In genomic region chrX:137548261-137548660, GRCh38 we compare ENCODE assay signal across 23 cellular contexts. TPM values are rescaled to one million over a fixed set of nuclear protein-coding genes. Genes with fewer than 3 reads are reported as not detected.
DNase-seq lines count a peak whose midpoint lies in the region; ATAC-seq, FAIRE-seq and TF ChIP-seq lines count a peak whose summit lies in the region.
"Had no signal": no experiment of that assay in that cellular context is flagged by ENCODE, and none has a peak within 500 bp of the region (broad histone marks: within the 10 kb centered on the region; RNA-seq: fewer than 3 reads in every experiment).

No MANE protein-coding gene starts in this region.

- peaks cover 11% of the 10 kb centered on the region for H3K27me3 ChIP-seq in astrocyte (ENCODE audit: insufficient read depth, low read length)
- peaks cover 64% of the 10 kb centered on the region for H3K27me3 ChIP-seq in iPS-18a (ENCODE audit: control insufficient read depth, insufficient read depth, low read length)

- ATAC-seq in activated naive CD8-positive, alpha-beta T cell treated with anti-CD3 and anti-CD28 coated beads, Interleukin-2, amount 50 U/mL, for 24 hours, result no peak
- no peak for ATAC-seq in stimulated activated naive B cell treated with anti-CD40 and anti-IgM and Interleukin-4, amounts not matched to agents 10 μg/mL and 1 μg/mL and 100 μg/mL, for 72 hours (replicated peaks)
- ATAC-seq in GM21423 (IDR thresholded peaks at IDR 0.05; ENCODE audit: unreplicated experiment), result no peak

- H3K36me3 ChIP-seq in astrocyte (ENCODE audit: insufficient read depth, low read length) (no peaks in the 10 kb centered on the region), iPS-18a (ENCODE audit: control insufficient read depth, low read depth, low read length) (no peaks in the 10 kb centered on the region)

- H3K27me3 Mint-ChIP-seq in activated naive CD8-positive, alpha-beta T cell treated with anti-CD3 and anti-CD28 coated beads for 36 hours, result peaks cover 68% of the 10 kb centered on the region
- peaks cover 50% of the 10 kb centered on the region for H3K27me3 Mint-ChIP-seq in activated naive CD8-positive, alpha-beta T cell treated with anti-CD3 and anti-CD28 coated beads, Interleukin-2, amount 50 U/mL, for 24 hours
- H3K27me3 Mint-ChIP-seq in astrocyte (ENCODE audit: low read depth, unreplicated experiment), result peaks cover 62% of the 10 kb centered on the region
- peaks cover 43 to 48% of the 10 kb centered on the region in 2 donors for H3K27me3 Mint-ChIP-seq in stimulated activated naive B cell treated with anti-CD40 and anti-IgM and Interleukin-4, amounts not matched to agents 10 μg/mL and 1 μg/mL and 100 μg/mL, for 72 hours

- H3K4me2 ChIP-seq in astrocyte (ENCODE audit: low read length), result no peak overlapping the region
- H3K4me2 ChIP-seq: KMS-11, PC-9 had no signal

- H3K4me3 ChIP-seq in astrocyte (ENCODE audit: insufficient read depth, low read depth, low read length), result no peak overlapping the region
- H3K4me3 ChIP-seq in iPS-18a (ENCODE audit: low read length), result peak overlapping the region; percentile 54
- H3K4me3 ChIP-seq: PC-9 had no signal

- H3K4me1 ChIP-seq in astrocyte (ENCODE audit: insufficient read depth, low read length) (no peaks in the 10 kb centered on the region), iPS-18a (ENCODE audit: control insufficient read depth, low read depth, low read length) (peaks cover 7% of the 10 kb centered on the region)

- DNase-seq in activated naive CD8-positive, alpha-beta T cell treated with anti-CD3 and anti-CD28 coated beads for 36 hours, result no peak
- no peak for DNase-seq in activated naive CD8-positive, alpha-beta T cell treated with anti-CD3 and anti-CD28 coated beads, Interleukin-2, amount 50 U/mL, for 24 hours
- no peak for DNase-seq in astrocyte (ENCODE audit: low read depth)
- DNase-seq in stimulated activated naive B cell treated with anti-CD40 and anti-IgM and Interleukin-4, amounts not matched to agents 10 μg/mL and 1 μg/mL and 100 μg/mL, for 72 hours, result no peak
- no peak for DNase-seq in NCI-H1105 treated with DMSO at 0.1 percent for 48 hours (lab: John Stamatoyannopoulos, UW)
- no peak for DNase-seq in medulla oblongata (ENCODE audit: extremely low spot score)
- DNase-seq: 8988T, COR-L47, DMS 273 treated with DMSO at 0.1 percent for 48 hours, DND-41, GDM1, GOT3, MV-4-11, NCI-H1417, NCI-H1930, NCI-H526, PC-9, SIG-M5 had no signal

- no peaks in the 10 kb centered on the region for H3K9me3 Mint-ChIP-seq in activated naive CD8-positive, alpha-beta T cell treated with anti-CD3 and anti-CD28 coated beads for 36 hours
- H3K9me3 Mint-ChIP-seq in activated naive CD8-positive, alpha-beta T cell treated with anti-CD3 and anti-CD28 coated beads, Interleukin-2, amount 50 U/mL, for 24 hours, result no peaks in the 10 kb centered on the region
- H3K9me3 Mint-ChIP-seq in astrocyte (ENCODE audit: unreplicated experiment), result peaks cover 5% of the 10 kb centered on the region
- H3K9me3 Mint-ChIP-seq in stimulated activated naive B cell treated with anti-CD40 and anti-IgM and Interleukin-4, amounts not matched to agents 10 μg/mL and 1 μg/mL and 100 μg/mL, for 72 hours, result no peaks in the 10 kb centered on the region

- H3K27ac ChIP-seq in astrocyte (ENCODE audit: low read depth, low read length) (no peak overlapping the region), iPS-18a (ENCODE audit: low read length) (no peak overlapping the region)
- H3K27ac ChIP-seq: KMS-11, PC-9, RWPE1 had no signal

- H2AFZ ChIP-seq in astrocyte (ENCODE audit: low read depth, low read length), result no peak overlapping the region
- H2AFZ ChIP-seq: PC-9 had no signal

- no peak overlapping the region for H3K4me3 Mint-ChIP-seq in activated naive CD8-positive, alpha-beta T cell treated with anti-CD3 and anti-CD28 coated beads for 36 hours
- no peak overlapping the region for H3K4me3 Mint-ChIP-seq in activated naive CD8-positive, alpha-beta T cell treated with anti-CD3 and anti-CD28 coated beads, Interleukin-2, amount 50 U/mL, for 24 hours
- no peak overlapping the region for H3K4me3 Mint-ChIP-seq in astrocyte (ENCODE audit: unreplicated experiment)
- H3K4me3 Mint-ChIP-seq in stimulated activated naive B cell treated with anti-CD40 and anti-IgM and Interleukin-4, amounts not matched to agents 10 μg/mL and 1 μg/mL and 100 μg/mL, for 72 hours, result no peak overlapping the region
- H3K4me3 Mint-ChIP-seq: B cell had no signal

- H3K9me3 ChIP-seq in astrocyte (ENCODE audit: insufficient read depth, low read depth, low read length) (no peaks in the 10 kb centered on the region), iPS-18a (ENCODE audit: control insufficient read depth, low read depth, low read length) (peaks cover 10% of the 10 kb centered on the region)

- FAIRE-seq in astrocyte (lab: Jason Lieb, UNC), result no peak

- H3K79me2 ChIP-seq in astrocyte (ENCODE audit: insufficient read depth, low read length), result no peaks in the 10 kb centered on the region

- no peaks in the 10 kb centered on the region for H3K36me3 Mint-ChIP-seq in activated naive CD8-positive, alpha-beta T cell treated with anti-CD3 and anti-CD28 coated beads for 36 hours
- no peaks in the 10 kb centered on the region for H3K36me3 Mint-ChIP-seq in activated naive CD8-positive, alpha-beta T cell treated with anti-CD3 and anti-CD28 coated beads, Interleukin-2, amount 50 U/mL, for 24 hours (ENCODE audit: low read depth)
- H3K36me3 Mint-ChIP-seq in astrocyte (ENCODE audit: low read depth, unreplicated experiment), result no peaks in the 10 kb centered on the region
- H3K36me3 Mint-ChIP-seq in stimulated activated naive B cell treated with anti-CD40 and anti-IgM and Interleukin-4, amounts not matched to agents 10 μg/mL and 1 μg/mL and 100 μg/mL, for 72 hours, result no peaks in the 10 kb centered on the region

- H3K4me1 Mint-ChIP-seq in activated naive CD8-positive, alpha-beta T cell treated with anti-CD3 and anti-CD28 coated beads for 36 hours, result peaks cover 3% of the 10 kb centered on the region
- peaks cover 2% of the 10 kb centered on the region for H3K4me1 Mint-ChIP-seq in activated naive CD8-positive, alpha-beta T cell treated with anti-CD3 and anti-CD28 coated beads, Interleukin-2, amount 50 U/mL, for 24 hours
- H3K4me1 Mint-ChIP-seq in astrocyte (ENCODE audit: low read depth, unreplicated experiment), result no peaks in the 10 kb centered on the region
- H3K4me1 Mint-ChIP-seq in stimulated activated naive B cell treated with anti-CD40 and anti-IgM and Interleukin-4, amounts not matched to agents 10 μg/mL and 1 μg/mL and 100 μg/mL, for 72 hours, result peaks cover 0 to 4% of the 10 kb centered on the region in 2 donors
- H3K4me1 Mint-ChIP-seq: B cell had no signal

- H4K20me1 ChIP-seq in astrocyte (ENCODE audit: insufficient read depth, low read length), result no peaks in the 10 kb centered on the region

- H3K9ac ChIP-seq in astrocyte (ENCODE audit: low read length) (no peak overlapping the region), iPS-18a (ENCODE audit: low read length) (no peak overlapping the region)
- H3K9ac ChIP-seq: KMS-11 had no signal

- peak overlapping the region; percentile 42 for H3K27ac Mint-ChIP-seq in activated naive CD8-positive, alpha-beta T cell treated with anti-CD3 and anti-CD28 coated beads for 36 hours
- no peak overlapping the region for H3K27ac Mint-ChIP-seq in activated naive CD8-positive, alpha-beta T cell treated with anti-CD3 and anti-CD28 coated beads, Interleukin-2, amount 50 U/mL, for 24 hours
- H3K27ac Mint-ChIP-seq in astrocyte (ENCODE audit: unreplicated experiment), result peak overlapping the region; percentile 69
- peak overlapping the region; percentile 47 for H3K27ac Mint-ChIP-seq in stimulated activated naive B cell treated with anti-CD40 and anti-IgM and Interleukin-4, amounts not matched to agents 10 μg/mL and 1 μg/mL and 100 μg/mL, for 72 hours
- H3K27ac Mint-ChIP-seq: B cell had no signal

- TF ChIP-seq CTCF in astrocyte (IDR thresholded peaks at IDR 0.05; ENCODE audit: insufficient read depth, low read depth, low read length), result no peak

RNA-seq across cellular contexts. Expression of gene ZIC3, which starts 17.7 kb away (rescaled TPM):
- not detected for total RNA-seq in activated naive CD8-positive, alpha-beta T cell treated with anti-CD3 and anti-CD28 coated beads for 36 hours
- total RNA-seq in astrocyte, result 0.31 and 0.36 TPM in 2 replicates
- total RNA-seq: B cell, PC-9 had no signal
